In the genomic region with DNA sequence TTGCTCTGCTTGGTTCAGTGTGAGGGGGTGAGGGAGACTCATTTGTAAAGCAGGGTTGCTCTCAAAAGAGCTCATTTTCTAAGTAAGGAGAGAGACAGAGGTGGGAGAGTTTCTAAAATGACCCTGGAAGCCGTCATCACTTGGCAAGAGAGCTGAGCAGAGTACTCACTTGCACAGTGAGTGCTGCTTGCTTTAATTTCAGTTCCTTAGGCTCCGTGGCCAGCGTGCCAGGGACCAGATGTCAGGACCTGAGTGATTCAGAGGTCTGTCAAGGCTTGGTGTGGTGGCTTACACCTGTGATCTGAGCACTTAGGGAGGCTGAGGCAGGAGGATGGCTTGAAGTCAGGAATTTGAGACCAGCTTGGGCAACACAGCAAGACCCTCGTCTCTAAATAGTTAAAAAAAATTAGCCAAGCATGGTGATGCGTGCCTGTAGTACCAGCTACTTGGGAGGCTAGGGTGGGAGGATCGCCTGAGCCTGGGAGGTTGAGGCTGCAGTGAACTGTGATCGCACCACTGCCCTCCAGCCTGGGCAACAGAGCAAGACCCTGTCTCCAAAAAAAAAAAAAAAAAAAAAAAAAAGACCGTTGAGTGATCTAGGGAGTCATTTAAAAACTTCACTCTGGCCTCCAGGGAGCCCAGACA, we compare ENCODE assay signal across 1 cellular context.
TF ChIP-seq lines count a peak whose summit lies in the region.

No MANE protein-coding gene starts in this region.

TF ChIP-seq in HepG2, 621 proteins besides CTCF, POLR2A, EP300 and RAD21:
- TF ChIP-seq ZNF121 (CRISPR knock-in tag; IDR thresholded peaks at IDR 0.05) = peak; percentile 85
- no peak for TF ChIP-seq ZSCAN5A (CRISPR knock-in tag; IDR thresholded peaks at IDR 0.05; ENCODE audit: borderline replicate concordance)
- 0 out of 2 replicates have a peak, but pooled peaks have one; percentile 9 for TF ChIP-seq ZNF770 (CRISPR knock-in tag; IDR thresholded peaks at IDR 0.05)
